ENCODE assay signal across 13 cellular contexts in genomic region chr3:186152361-186152798, GRCh38. TPM values are rescaled to one million over a fixed set of nuclear protein-coding genes. Genes with fewer than 3 reads are reported as not detected.
DNase-seq lines count a peak whose midpoint lies in the region; ATAC-seq and TF ChIP-seq lines count a peak whose summit lies in the region.
"Had no signal": no experiment of that assay in that cellular context is flagged by ENCODE, and none has a peak within 500 bp of the region (broad histone marks: within the 10 kb centered on the region; RNA-seq: fewer than 3 reads in every experiment).

No MANE protein-coding gene starts in this region.

- peaks cover 12% of the 10 kb centered on the region for H3K36me3 Mint-ChIP-seq in stimulated activated memory B cell treated with anti-CD40 and anti-IgM and Interleukin-4, amounts not matched to agents 10 μg/mL and 1 μg/mL and 100 μg/mL, for 72 hours

- H3K4me1 Mint-ChIP-seq in stimulated activated memory B cell treated with anti-CD40 and anti-IgM and Interleukin-4, amounts not matched to agents 10 μg/mL and 1 μg/mL and 100 μg/mL, for 72 hours: peaks cover 43% of the 10 kb centered on the region

- no peak overlapping the region for H3K27ac ChIP-seq in heart left ventricle
- no peak overlapping the region for H3K27ac ChIP-seq in right atrium auricular region
- no peak overlapping the region for H3K27ac ChIP-seq in Karpas-422 (ENCODE audit: low read length)
- H3K27ac ChIP-seq: A549, WERI-Rb-1 had no signal

- H3K4me3 ChIP-seq in heart left ventricle (no peak overlapping the region), right atrium auricular region (no peak overlapping the region), Karpas-422 (ENCODE audit: low read length) (peak overlapping the region; percentile 48; the same call in 1 of the 2 replicates)
- H3K4me3 ChIP-seq: A549, heart right ventricle had no signal

- ATAC-seq in heart left ventricle (peak in 3 of 4 donors; percentile 41 to 59 (median 59)), HG02840 (IDR thresholded peaks at IDR 0.05; ENCODE audit: low FRiP score, unreplicated experiment) (peak; percentile 14)
- peak; percentile 35 for ATAC-seq in stimulated activated memory B cell treated with anti-CD40 and anti-IgM and Interleukin-4, amounts not matched to agents 10 μg/mL and 1 μg/mL and 100 μg/mL, for 72 hours
- ATAC-seq: A549 had no signal

- H3K4me1 ChIP-seq in heart left ventricle (peaks cover 0 to 34% (median 0%) of the 10 kb centered on the region in 12 donors), right atrium auricular region (no peaks in the 10 kb centered on the region), Karpas-422 (ENCODE audit: low read length) (peaks cover 26% of the 10 kb centered on the region)
- H3K4me1 ChIP-seq: A549 had no signal

- no peaks in the 10 kb centered on the region for H3K79me2 ChIP-seq in Karpas-422 (ENCODE audit: low read length)

- H3K9me2 ChIP-seq in Karpas-422 (replicated peaks; ENCODE audit: insufficient read depth, low read length): no peaks in the 10 kb centered on the region

- no peak for DNase-seq in heart left ventricle
- DNase-seq in right atrium auricular region (ENCODE audit: low spot score): no peak
- no peak for DNase-seq in Karpas-422
- DNase-seq in activated naive CD4-positive, alpha-beta T cell treated with anti-CD3 and anti-CD28 coated beads, Interleukin-2, amount 50 U/mL, for 16 hours: no peak
- DNase-seq in NCI-H1694 treated with DMSO at 0.1 percent for 48 hours (lab: John Stamatoyannopoulos, UW): no peak
- no peak for DNase-seq in DMS 273 treated with DMSO at 0.1 percent for 48 hours (lab: John Stamatoyannopoulos, UW)
- DNase-seq: activated T-cell treated with anti-CD3 and anti-CD28 coated beads, Interleukin-2, amount 50 U/mL, for 4 hours; heart right ventricle; WERI-Rb-1 had no signal

- intact Hi-C loops in heart left ventricle (cut with DNase I): no loop called here

- H3K27ac Mint-ChIP-seq in stimulated activated memory B cell treated with anti-CD40 and anti-IgM and Interleukin-4, amounts not matched to agents 10 μg/mL and 1 μg/mL and 100 μg/mL, for 72 hours: peak overlapping the region; percentile 51
- H3K27ac Mint-ChIP-seq: progenitor cell of endocrine pancreas had no signal

- TF ChIP-seq CTCF in heart left ventricle (IDR thresholded peaks at IDR 0.05): no peak
- TF ChIP-seq CTCF in right atrium auricular region (IDR thresholded peaks at IDR 0.05): no peak

- H3K36me3 ChIP-seq in heart left ventricle: peaks cover 0 to 20% (median 9%) of the 10 kb centered on the region in 9 donors
- no peaks in the 10 kb centered on the region for H3K36me3 ChIP-seq in right atrium auricular region
- no peaks in the 10 kb centered on the region for H3K36me3 ChIP-seq in Karpas-422 (ENCODE audit: insufficient read depth, low read length)
- H3K36me3 ChIP-seq: WERI-Rb-1 had no signal

- no peak for TF ChIP-seq POLR2A in heart left ventricle (IDR thresholded peaks at IDR 0.05)

- peak overlapping the region; percentile 43 for H3K4me2 ChIP-seq in Karpas-422 (ENCODE audit: low read depth, low read length, poor library complexity, severe bottlenecking)
- H3K4me2 ChIP-seq: A549 had no signal

- H3K27me3 ChIP-seq in heart left ventricle: no peaks in the 10 kb centered on the region
- no peaks in the 10 kb centered on the region for H3K27me3 ChIP-seq in right atrium auricular region
- H3K27me3 ChIP-seq in Karpas-422 (ENCODE audit: low read length): no peaks in the 10 kb centered on the region
- H3K27me3 ChIP-seq: heart right ventricle had no signal

- H3K27me3 Mint-ChIP-seq in stimulated activated memory B cell treated with anti-CD40 and anti-IgM and Interleukin-4, amounts not matched to agents 10 μg/mL and 1 μg/mL and 100 μg/mL, for 72 hours: no peaks in the 10 kb centered on the region

- H4K20me1 ChIP-seq in Karpas-422 (ENCODE audit: insufficient read depth, low read depth, low read length): no peaks in the 10 kb centered on the region

- peak overlapping the region; percentile 49; the same call in 1 of the 2 replicates for H2AFZ ChIP-seq in Karpas-422 (ENCODE audit: low read length)

- 53 to 64% (median 56%) methylated on average over 8 of the region's 8 CpGs for WGBS in heart left ventricle, 4 donors

- no peaks in the 10 kb centered on the region for H3K9me3 Mint-ChIP-seq in stimulated activated memory B cell treated with anti-CD40 and anti-IgM and Interleukin-4, amounts not matched to agents 10 μg/mL and 1 μg/mL and 100 μg/mL, for 72 hours
- H3K9me3 Mint-ChIP-seq: activated T-cell treated with anti-CD3 and anti-CD28 coated beads, Interleukin-2, amount 50 U/mL, for 4 hours had no signal

- H3K9ac ChIP-seq in Karpas-422 (ENCODE audit: low read length): peak overlapping the region; percentile 40; the same call in 1 of the 2 replicates

- H3K9me3 ChIP-seq in heart left ventricle: no peaks in the 10 kb centered on the region
- no peaks in the 10 kb centered on the region for H3K9me3 ChIP-seq in right atrium auricular region
- no peaks in the 10 kb centered on the region for H3K9me3 ChIP-seq in Karpas-422 (ENCODE audit: low read length)
- H3K9me3 ChIP-seq: A549, heart right ventricle had no signal

- H3K4me3 Mint-ChIP-seq in stimulated activated memory B cell treated with anti-CD40 and anti-IgM and Interleukin-4, amounts not matched to agents 10 μg/mL and 1 μg/mL and 100 μg/mL, for 72 hours: peak overlapping the region; percentile 9
- H3K4me3 Mint-ChIP-seq: activated T-cell treated with anti-CD3 and anti-CD28 coated beads, Interleukin-2, amount 50 U/mL, for 4 hours had no signal

RNA-seq across cellular contexts. Expression of gene ETV5, which starts 43.5 kb away (rescaled TPM):
- total RNA-seq in heart left ventricle (10 to 100 TPM in 3 of 9 donors, 1 to 10 TPM in 6; 4.2 to 29.9 (median 6.9) TPM), right atrium auricular region (10 to 100 TPM; 22.8 to 28.7 TPM)
- 1 to 10 TPM in 1 of 2 donors, under 1 TPM in 1; 0.65 to 7.5 TPM for polyA plus RNA-seq in heart left ventricle
- total RNA-seq in Karpas-422 (2014; rRNA removed; shearing (Covaris generic); ENCODE audit: low replicate concordance): 85.1 and 111 TPM in 2 replicates
